Comparison of ENCODE assay signal across 26 cellular contexts in the genomic region with DNA sequence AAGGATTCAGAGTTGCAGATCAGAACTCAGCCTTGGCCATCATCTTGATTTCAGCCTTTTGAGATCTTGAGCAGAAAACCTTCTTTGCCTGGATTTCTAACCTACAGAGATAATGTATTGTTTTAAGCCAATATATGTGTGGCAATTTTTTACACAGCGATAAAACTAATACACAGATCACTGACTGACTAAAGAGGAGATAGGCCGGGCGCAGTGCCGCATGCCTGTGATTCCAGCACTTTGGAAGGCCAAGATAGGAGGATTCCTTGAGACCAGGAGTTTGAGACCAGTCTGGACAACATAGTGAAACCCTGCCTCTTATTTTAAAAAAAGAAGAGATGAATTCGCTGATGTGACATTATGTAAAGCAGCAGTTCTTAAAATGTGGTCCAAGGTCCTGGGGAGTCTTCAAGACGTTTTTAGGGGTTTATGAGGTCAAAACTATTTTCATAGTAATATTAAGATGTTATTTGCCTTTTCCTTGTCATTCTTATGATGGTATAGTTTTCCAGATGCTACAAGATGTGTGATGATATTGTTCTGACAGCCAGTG. TPM values are rescaled to one million over a fixed set of nuclear protein-coding genes. Genes with fewer than 3 reads are reported as not detected.
DNase-seq lines count a peak whose midpoint lies in the region; ATAC-seq, FAIRE-seq and TF ChIP-seq lines count a peak whose summit lies in the region.
"Had no signal": no experiment of that assay in that cellular context is flagged by ENCODE, and none has a peak within 500 bp of the region (broad histone marks: within the 10 kb centered on the region; RNA-seq: fewer than 3 reads in every experiment).

No MANE protein-coding gene starts in this region.

- no peak overlapping the region for H3K14ac ChIP-seq in H1 (ENCODE audit: insufficient read length)

- no peak overlapping the region for H2BK15ac ChIP-seq in H1 (ENCODE audit: low read length)

- H3K27me3 ChIP-seq in HepG2 (ENCODE audit: control insufficient read depth in 1 of 2, insufficient read depth in 2 of 2, low read length in 2 of 2), result no peaks in the 10 kb centered on the region
- no peaks in the 10 kb centered on the region for H3K27me3 ChIP-seq in right lobe of liver
- H3K27me3 ChIP-seq in H1 (replicated peaks in 1 of 4; ENCODE audit: control insufficient read depth in 3 of 4, extremely low read depth in 1 of 4, insufficient read depth in 3 of 4, low read length in 3 of 4), result no peaks in the 10 kb centered on the region
- H3K27me3 ChIP-seq in adrenal gland, result no peaks in the 10 kb centered on the region
- H3K27me3 ChIP-seq: BE2C; BLaER1 treated with 17β-estradiol and CSF1 and Interleukin-3, amounts not matched to agents 10 nM and 100 nM had no signal

- no peak overlapping the region for H3K9ac ChIP-seq in HepG2 (ENCODE audit: insufficient read depth, low read depth, low read length)
- no peak overlapping the region for H3K9ac ChIP-seq in H1 (replicated peaks in 1 of 4; ENCODE audit: extremely low read depth in 1 of 4, low read depth in 3 of 4, low read length in 3 of 4)
- H3K9ac ChIP-seq: BLaER1 treated with 17β-estradiol and CSF1 and Interleukin-3, amounts not matched to agents 10 nM and 100 nM had no signal

- H3K4ac ChIP-seq in H1 (replicated peaks; ENCODE audit: insufficient read length, low read depth, low read length), result no peak overlapping the region

- H3K79me2 ChIP-seq in HepG2 (ENCODE audit: insufficient read depth, low read length) (no peaks in the 10 kb centered on the region), H1 (ENCODE audit: control insufficient read depth in 1 of 2, insufficient read depth in 2 of 2, low read length in 2 of 2) (no peaks in the 10 kb centered on the region)

- no peak overlapping the region for H2BK12ac ChIP-seq in H1 (ENCODE audit: low read depth, low read length)

- H2AK5ac ChIP-seq in H1 (ENCODE audit: low read depth, low read length), result no peak overlapping the region

- peaks cover 3% of the 10 kb centered on the region for H3K36me3 Mint-ChIP-seq in nephron (ENCODE audit: low read depth)

- H4K20me1 ChIP-seq in HepG2 (ENCODE audit: insufficient read depth, low read length) (no peaks in the 10 kb centered on the region), H1 (replicated peaks in 1 of 2; ENCODE audit: control insufficient read depth in 1 of 2, insufficient read depth in 2 of 2, low read length in 2 of 2) (no peaks in the 10 kb centered on the region)
- H4K20me1 ChIP-seq: BLaER1 treated with 17β-estradiol and CSF1 and Interleukin-3, amounts not matched to agents 10 nM and 100 nM had no signal

- no peak overlapping the region for H4K5ac ChIP-seq in H1 (ENCODE audit: insufficient read length, low read depth, low read length)

- intact Hi-C loops in HepG2 (cut with micrococcal nuclease; ENCODE audit: unreplicated experiment) (no loop called here), right lobe of liver (cut with DNase I) (no loop called here), adrenal gland (cut with DNase I) (no loop called here), posterior cingulate gyrus (cut with DNase I) (no loop called here)

- TF ChIP-seq POLR2A in HepG2 (IDR thresholded peaks at IDR 0.05; ENCODE audit: insufficient read depth in 1 of 2, low read depth in 2 of 2, low read length in 2 of 2) (no peak), right lobe of liver (IDR thresholded peaks at IDR 0.05) (no peak), H1 (IDR thresholded peaks at IDR 0.05; ENCODE audit: control extremely low read depth in 1 of 2, low read depth in 2 of 2, low read length in 2 of 2) (no peak), adrenal gland (IDR thresholded peaks at IDR 0.05) (no peak)

- no peaks in the 10 kb centered on the region for H3K9me3 Mint-ChIP-seq in nephron
- H3K9me3 Mint-ChIP-seq: CD4-positive, alpha-beta T cell; CD8-positive, alpha-beta memory T cell had no signal

- POLR2A ChIA-PET in HepG2 (lab: Yijun Ruan, JAX), result no interaction called here
- POLR2A ChIA-PET in H1 (lab: Charles Lee; ENCODE audit: partially characterized antibody), result no interaction called here

- no peak for TF ChIP-seq CTCF in HepG2 (CRISPR knock-in tag; IDR thresholded peaks at IDR 0.05)
- no peak for TF ChIP-seq CTCF in right lobe of liver (IDR thresholded peaks at IDR 0.05)
- TF ChIP-seq CTCF in H1 (IDR thresholded peaks at IDR 0.05; ENCODE audit: control extremely low read depth in 1 of 3, insufficient read depth in 1 of 3, low read depth in 1 of 3, low read length in 3 of 3), result no peak
- TF ChIP-seq CTCF in nephron (IDR thresholded peaks at IDR 0.05; ENCODE audit: unreplicated experiment in 3 of 3), result no peak
- TF ChIP-seq CTCF in adrenal gland (IDR thresholded peaks at IDR 0.05), result no peak

- peaks cover 49% of the 10 kb centered on the region for H3K4me1 Mint-ChIP-seq in nephron
- H3K4me1 Mint-ChIP-seq: CD14-positive monocyte had no signal

- H3K4me3 Mint-ChIP-seq in nephron, result no peak overlapping the region
- H3K4me3 Mint-ChIP-seq: CD14-positive monocyte; CD4-positive, alpha-beta T cell; CD8-positive, alpha-beta memory T cell had no signal

- H3K27ac ChIP-seq in HepG2 (ENCODE audit: extremely low read length, insufficient read depth, low read length), result no peak overlapping the region
- no peak overlapping the region for H3K27ac ChIP-seq in right lobe of liver
- no peak overlapping the region for H3K27ac ChIP-seq in H1 (ENCODE audit: low read depth, low read length)
- H3K27ac ChIP-seq in adrenal gland, result peak overlapping the region in 2 of 5 donors; percentile 0 to 36
- H3K27ac ChIP-seq: 22Rv1; BLaER1 treated with 17β-estradiol and CSF1 and Interleukin-3, amounts not matched to agents 10 nM and 100 nM had no signal

- H3K9me3 ChIP-seq in HepG2 (ENCODE audit: low read length) (no peaks in the 10 kb centered on the region), right lobe of liver (no peaks in the 10 kb centered on the region), H1 (ENCODE audit: insufficient read depth in 2 of 2, low read depth in 1 of 2, low read length in 1 of 2) (no peaks in the 10 kb centered on the region), adrenal gland (replicated peaks in 1 of 3) (no peaks in the 10 kb centered on the region)
- H3K9me3 ChIP-seq: BE2C had no signal

- no peaks in the 10 kb centered on the region for H3K79me1 ChIP-seq in H1 (ENCODE audit: low read depth, low read length)

- no peak overlapping the region for H2BK5ac ChIP-seq in H1 (ENCODE audit: low read depth, low read length)

- CTCF ChIA-PET in HepG2 (lab: Yijun Ruan, JAX; ENCODE audit: low intra/inter-chr PET ratio, low total read pairs), result no interaction called here
- CTCF ChIA-PET in H1 (lab: Charles Lee; ENCODE audit: partially characterized antibody), result interaction anchor here (0.7 to 0.8 kb wide), 2 partner anchors 9 to 72 kb away, joined by 3 read pairs; no protein-coding TSS in a partner anchor

- WGBS in HepG2 (ENCODE audit: low lambda C conversion rate), result 88% methylated on average over 6 of the region's 6 CpGs
- 92% methylated on average over 6 of the region's 6 CpGs for WGBS in right lobe of liver (ENCODE audit: insufficient coverage, low coverage, low lambda C conversion rate, missing lambda C conversion rate)
- WGBS in H1 (ENCODE audit: extremely low coverage in 1 of 2, insufficient coverage in 1 of 2, insufficient read length in 1 of 2, insufficient replicate concordance in 2 of 2, low coverage in 1 of 2, low lambda C conversion rate in 2 of 2, missing lambda C conversion rate in 1 of 2), 2 experiments, result 84% methylated on average over 6 of the region's 6 CpGs; no CpG with 5 or more reads in 1 of the 2 experiments
- WGBS in adrenal gland, 4 donors, result 77 to 91% (median 85%) methylated on average over 6 of the region's 6 CpGs

- H4K91ac ChIP-seq in H1 (replicated peaks; ENCODE audit: insufficient read length, low read length), result no peak overlapping the region

- no peak overlapping the region for H3K23ac ChIP-seq in H1 (ENCODE audit: insufficient read length)

- no peak for TF ChIP-seq EP300 in HepG2 (IDR thresholded peaks at IDR 0.05; ENCODE audit: low read depth in 2 of 2, low read length in 2 of 2)
- no peak for TF ChIP-seq EP300 in HepG2 (CRISPR knock-in tag; IDR thresholded peaks at IDR 0.05; ENCODE audit: borderline replicate concordance)
- no peak for TF ChIP-seq EP300 in H1 (IDR thresholded peaks at IDR 0.05; ENCODE audit: borderline replicate concordance in 1 of 2, low read depth in 2 of 2, low read length in 2 of 2)

- no peaks in the 10 kb centered on the region for H3K23me2 ChIP-seq in H1 (ENCODE audit: low read depth, low read length)

- H2AFZ ChIP-seq in HepG2 (ENCODE audit: low read length) (no peak overlapping the region), H1 (ENCODE audit: low read length) (no peak overlapping the region)

- no peaks in the 10 kb centered on the region for H3K27me3 Mint-ChIP-seq in nephron (ENCODE audit: low read depth)
- H3K27me3 Mint-ChIP-seq: CD4-positive, alpha-beta T cell; CD8-positive, alpha-beta memory T cell had no signal

- H2BK20ac ChIP-seq in H1 (ENCODE audit: low read length), result no peak overlapping the region

- no peak for FAIRE-seq in HepG2 (lab: Jason Lieb, UNC)
- no peak for FAIRE-seq in H1 (lab: Jason Lieb, UNC)
- FAIRE-seq: A204.1, GM12891, GM18507 had no signal

- ATAC-seq in HepG2 (no peak), right lobe of liver (no peak)
- ATAC-seq: HCT116 had no signal

- peaks cover 28% of the 10 kb centered on the region for H3K4me1 ChIP-seq in HepG2 (ENCODE audit: insufficient read depth, low read length)
- no peaks in the 10 kb centered on the region for H3K4me1 ChIP-seq in right lobe of liver
- H3K4me1 ChIP-seq in H1 (replicated peaks in 1 of 4; ENCODE audit: control insufficient read depth in 3 of 4, insufficient read depth in 4 of 4, low read length in 3 of 4), result no peaks in the 10 kb centered on the region
- H3K4me1 ChIP-seq in adrenal gland (replicated peaks in 1 of 2), result peaks cover 7 to 18% of the 10 kb centered on the region in 2 donors

- no peak for DNase-seq in HepG2 (ENCODE audit: low spot score)
- DNase-seq in right lobe of liver, result no peak
- DNase-seq in H1 (ENCODE audit: low read depth in 1 of 2, low spot score in 2 of 2), result no peak
- DNase-seq in adrenal gland, result no peak
- no peak for DNase-seq in COLO829 (ENCODE audit: low spot score)
- DNase-seq in posterior cingulate gyrus, result no peak
- DNase-seq: ACHN; AML-193; BE2C; Calu3; CD4-positive, alpha-beta T cell; CD8-positive, alpha-beta memory T cell; COR-L47; DMS53; DMS79 treated with DMSO at 0.1 percent for 48 hours; GF-D8; GOT3; H7 had no signal

- peak overlapping the region in 2 of 3 experiments; percentile 54 to 70 for H3K27ac Mint-ChIP-seq in nephron
- H3K27ac Mint-ChIP-seq: CD14-positive monocyte; CD4-positive, alpha-beta T cell; CD8-positive, alpha-beta memory T cell had no signal

- no TSS peak for BruUV-seq in HepG2 (replicated peaks; lab: Mats Ljungman, UMichigan)

- H3K4me3 ChIP-seq in HepG2 (replicated peaks in 1 of 3; ENCODE audit: insufficient read depth in 1 of 3, low read depth in 2 of 3, low read length in 3 of 3) (no peak overlapping the region), right lobe of liver (no peak overlapping the region), H1 (ENCODE audit: extremely low read depth in 1 of 4, insufficient read depth in 2 of 4, low read depth in 3 of 4, low read length in 4 of 4) (no peak overlapping the region), adrenal gland (no peak overlapping the region)
- H3K4me3 ChIP-seq: BLaER1 treated with 17β-estradiol and CSF1 and Interleukin-3, amounts not matched to agents 10 nM and 100 nM had no signal

- no peak overlapping the region for H3K18ac ChIP-seq in H1 (ENCODE audit: extremely low read depth, low read length)

- no peak overlapping the region for H3K56ac ChIP-seq in H1 (replicated peaks; ENCODE audit: insufficient read length, low read depth, low read length)

- H3K36me3 ChIP-seq in HepG2 (replicated peaks in 1 of 2; ENCODE audit: control insufficient read depth in 1 of 2, insufficient read depth in 2 of 2, low read length in 2 of 2) (no peaks in the 10 kb centered on the region; a peak in 3 of 5 replicates), right lobe of liver (no peaks in the 10 kb centered on the region), H1 (ENCODE audit: control insufficient read depth in 2 of 4, insufficient read depth in 4 of 4, low read length in 3 of 4) (no peaks in the 10 kb centered on the region), adrenal gland (replicated peaks in 1 of 2) (no peaks in the 10 kb centered on the region)
- H3K36me3 ChIP-seq: BE2C; BLaER1 treated with 17β-estradiol and CSF1 and Interleukin-3, amounts not matched to agents 10 nM and 100 nM had no signal

- in situ Hi-C loops in HepG2 (cut with HindIII; ENCODE audit: extremely low pct_ligation_motif_present, low pct_unique_long_range_greater_than_20kb), result no loop called here

- no peak overlapping the region for H2BK120ac ChIP-seq in H1 (replicated peaks; ENCODE audit: low read depth, low read length)

- no peak overlapping the region for H4K8ac ChIP-seq in H1 (ENCODE audit: extremely low read depth, insufficient read depth, low read length)

- no peak overlapping the region for H3K4me2 ChIP-seq in HepG2 (ENCODE audit: low read depth, low read length)
- H3K4me2 ChIP-seq in H1 (ENCODE audit: insufficient read depth in 1 of 2, low read depth in 2 of 2, low read length in 2 of 2), result no peak overlapping the region
- H3K4me2 ChIP-seq: BLaER1 treated with 17β-estradiol and CSF1 and Interleukin-3, amounts not matched to agents 10 nM and 100 nM had no signal

- TF ChIP-seq RAD21 in HepG2 (CRISPR knock-in tag; IDR thresholded peaks at IDR 0.05) (no peak), H1 (IDR thresholded peaks at IDR 0.05 in 1 of 2, conservative IDR thresholded peaks at IDR 0.05 in 1 of 2; ENCODE audit: low read depth in 2 of 2, low read length in 2 of 2) (no peak)

RNA-seq across cellular contexts. Expression of a gene that starts 50.2 kb away (rescaled TPM):
- total RNA-seq in HepG2 (2016; rRNA removed; fragmentation: Illumina TruSeq; extraction: Trizol) (223 and 290 TPM in 2 replicates), right lobe of liver (100 to 1,000 TPM in 2 of 6 experiments, 10 to 100 TPM in 4; 90.5 to 125 (median 99.3) TPM), adrenal gland (100 to 1,000 TPM; 320 to 766 (median 424) TPM)
- 57.3 and 60.4 TPM in 2 replicates for total RNA-seq in HepG2 (2016; cell fraction: cytosol; rRNA removed; fragmentation: Illumina TruSeq; extraction: Trizol; ENCODE audit: low read depth)
- 203 and 275 TPM in 2 replicates for total RNA-seq in HepG2 (2016; cell fraction: insoluble cytoplasmic fraction; rRNA removed; fragmentation: Illumina TruSeq; extraction: Trizol)
- 122 and 123 TPM in 2 replicates for total RNA-seq in HepG2 (2016; cell fraction: membrane; rRNA removed; fragmentation: Illumina TruSeq; extraction: Trizol)
- total RNA-seq in HepG2 (2016; cell fraction: nucleus; rRNA removed; fragmentation: Illumina TruSeq; extraction: Trizol), result 101 and 120 TPM in 2 replicates
- polyA plus RNA-seq in HepG2 (2011; rRNA removed) (97.4 and 113 TPM in 2 replicates), H1 (2011; rRNA removed) (85.2 and 134 TPM in 2 replicates), adrenal gland (100 to 1,000 TPM in 2 of 3 donors, 10 to 100 TPM in 1; 97.3 to 418 (median 131) TPM)
- 59.4 and 80.2 TPM in 2 replicates for polyA plus RNA-seq in HepG2 (2011; cell fraction: cytosol; rRNA removed)
- polyA plus RNA-seq in HepG2 (2011; cell fraction: nucleus; rRNA removed), result 44.3 and 48.4 TPM in 2 replicates
- 105 and 127 TPM in 2 replicates for polyA plus RNA-seq in HepG2 (2012)
- polyA plus RNA-seq in HepG2 (2016; cell fraction: cytosol; fragmentation: Illumina TruSeq; extraction: Trizol; ENCODE audit: low read depth), result 34.4 and 42.1 TPM in 2 replicates
- polyA plus RNA-seq in HepG2 (2016; cell fraction: insoluble cytoplasmic fraction; fragmentation: Illumina TruSeq; extraction: Trizol; ENCODE audit: low read depth), result 302 and 322 TPM in 2 replicates
- 71.0 and 76.9 TPM in 2 replicates for polyA plus RNA-seq in HepG2 (2016; cell fraction: membrane; fragmentation: Illumina TruSeq; extraction: Trizol; ENCODE audit: low read depth)
- 152 and 159 TPM in 2 replicates for polyA plus RNA-seq in HepG2 (2016; cell fraction: nucleus; fragmentation: Illumina TruSeq; extraction: Trizol; ENCODE audit: insufficient read depth, low read depth)
- polyA minus RNA-seq in HepG2 (2011; rRNA and poly(A)+ RNA removed; ENCODE audit: low replicate concordance), result 63.8 TPM in 1 of 2 replicates, not detected in the other
- 86.9 and 93.5 TPM in 2 replicates for polyA minus RNA-seq in HepG2 (2011; cell fraction: cytosol; rRNA and poly(A)+ RNA removed)
- 71.3 and 77.3 TPM in 2 replicates for polyA minus RNA-seq in HepG2 (2011; cell fraction: nucleus; rRNA and poly(A)+ RNA removed)
- 262 and 266 TPM in 2 replicates for total RNA-seq in H1 (2021; fragmentation: NEBNext Ultra II Directional; extraction: Animal tissue kit (Norgen Biotek cat#: 25700))
- polyA plus RNA-seq in H1 (2011; cell fraction: cytosol; rRNA removed), result 137 TPM
- polyA plus RNA-seq in H1 (2011; cell fraction: nucleus; rRNA removed), result 71.1 TPM
- polyA plus RNA-seq in H1 (2012, experiment 1 of 2), result 197 to 274 TPM (median 227 TPM) in 4 replicates
- 28.2 TPM for polyA plus RNA-seq in H1 (2012, experiment 2 of 2)
- 118 TPM for polyA plus RNA-seq in H1 (2013, experiment 1 of 2)
- polyA plus RNA-seq in H1 (2013, experiment 2 of 2), result 124 TPM
- 179 and 244 TPM in 2 replicates for polyA minus RNA-seq in H1 (2011; rRNA and poly(A)+ RNA removed)
- 141 TPM for polyA minus RNA-seq in H1 (2011; cell fraction: cytosol; rRNA and poly(A)+ RNA removed)
- polyA minus RNA-seq in H1 (2011; cell fraction: nucleus; rRNA and poly(A)+ RNA removed), result 140 TPM
